Comparison of ENCODE assay signal across 24 cellular contexts in the genomic region with DNA sequence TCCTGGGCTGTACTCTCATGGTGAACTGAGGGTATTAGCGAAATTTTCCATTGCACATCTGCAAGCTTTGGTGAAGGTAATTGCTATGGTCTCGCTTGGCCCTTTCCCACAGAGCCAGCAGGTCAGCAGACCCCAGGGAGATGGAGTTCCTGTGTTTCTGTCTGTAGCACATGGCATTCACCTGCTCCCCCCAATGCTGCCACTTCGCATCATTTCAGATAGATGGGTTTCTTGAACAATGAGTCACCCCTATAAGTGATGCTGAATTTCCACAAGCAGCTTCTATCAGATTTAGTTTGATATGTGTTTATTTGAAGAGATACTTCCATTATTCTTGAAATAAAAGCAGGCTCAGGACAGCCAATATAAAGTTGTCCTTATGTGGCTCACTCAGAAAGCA.
"Had no signal": no experiment of that assay in that cellular context is flagged by ENCODE, and none has a peak within 500 bp of the region (broad histone marks: within the 10 kb centered on the region; RNA-seq: fewer than 3 reads in every experiment).

No MANE protein-coding gene starts in this region.

- H3K4me3 ChIP-seq: coronary artery, esophagus squamous epithelium, gastrocnemius medialis, SK-N-MC, thyroid gland, upper lobe of right lung had no signal

- H3K4me3 Mint-ChIP-seq: activated B cell treated with CpG ODN at 0.5 μM for 24 hours, endodermal cell, natural killer cell, T-helper 17 cell had no signal

- H3K4me1 Mint-ChIP-seq: activated B cell treated with CpG ODN at 0.5 μM for 24 hours, endodermal cell had no signal

- H3K27ac Mint-ChIP-seq: activated B cell treated with CpG ODN at 0.5 μM for 24 hours; activated T-helper 2 cell treated with anti-CD3 and anti-CD28 coated beads, Interferon-gamma antibody, Interleukin-2, Interleukin-4, amounts not matched to agents 10 μg/mL and 5 μg/mL and 100 μg/mL, durations not matched to agents 14 hours and 24 hours and 36 hours; endodermal cell; natural killer cell; progenitor cell of endocrine pancreas; T-helper 17 cell had no signal

- H3K9me3 Mint-ChIP-seq: activated B cell treated with CpG ODN at 0.5 μM for 24 hours, natural killer cell had no signal

- DNase-seq: activated B cell treated with CpG ODN at 0.5 μM for 24 hours; cerebellar nuclear complex; endodermal cell; esophagus squamous epithelium; gastrocnemius medialis; hippocampal formation; kidney glomerular epithelial cell; left ventricle myocardium superior; mammary epithelial cell; midbrain; natural killer cell; retina; SHP77 treated with DMSO at 0.1 percent for 48 hours; stimulated activated CD8-positive, alpha-beta memory T cell treated with anti-CD3 and anti-CD28 coated beads, Interleukin-4, amount 100 ng/mL, for 48 hours; stimulated activated naive CD4-positive, alpha-beta T cell; substantia nigra; SW 1271; T-helper 17 cell; thyroid gland; upper lobe of right lung had no signal

- H3K9me3 ChIP-seq: esophagus squamous epithelium, gastrocnemius medialis, thyroid gland, upper lobe of right lung had no signal

- H3K4me1 ChIP-seq: gastrocnemius medialis, upper lobe of right lung had no signal

- H3K27me3 Mint-ChIP-seq: activated B cell treated with CpG ODN at 0.5 μM for 24 hours, progenitor cell of endocrine pancreas, T-helper 17 cell had no signal

- ATAC-seq: gastrocnemius medialis, left ventricle myocardium superior, natural killer cell, T-helper 17 cell, upper lobe of right lung had no signal

- H3K27ac ChIP-seq: coronary artery, esophagus squamous epithelium, gastrocnemius medialis, SK-N-MC, thyroid gland, upper lobe of right lung had no signal
